ENCODE assay signal across 1 cellular context in the genomic region with DNA sequence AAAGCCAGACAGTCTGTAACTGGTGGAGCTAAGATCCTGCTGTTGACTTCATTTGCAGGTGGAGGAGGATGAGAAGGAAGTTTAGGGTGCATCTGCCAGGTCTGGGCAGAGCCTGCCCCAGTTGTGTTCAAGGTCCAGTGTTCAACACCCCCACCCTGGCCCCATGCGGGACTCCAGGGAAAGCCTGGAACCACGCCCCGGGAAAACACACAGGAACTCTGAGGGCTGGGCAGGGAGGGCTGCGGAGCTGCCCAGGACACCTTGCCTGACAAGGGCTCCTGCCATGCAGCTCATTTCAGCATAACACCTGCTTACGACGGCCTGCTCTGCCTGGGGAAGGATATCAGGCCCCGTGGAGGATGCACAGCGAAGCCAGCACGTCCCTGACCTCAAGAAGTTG.
TF ChIP-seq lines count a peak whose summit lies in the region.

No MANE protein-coding gene starts in this region.

TF ChIP-seq in neural cell, 6 proteins besides CTCF, POLR2A, EP300 and RAD21 (continued from another document):
- TF ChIP-seq, protein P1, sequence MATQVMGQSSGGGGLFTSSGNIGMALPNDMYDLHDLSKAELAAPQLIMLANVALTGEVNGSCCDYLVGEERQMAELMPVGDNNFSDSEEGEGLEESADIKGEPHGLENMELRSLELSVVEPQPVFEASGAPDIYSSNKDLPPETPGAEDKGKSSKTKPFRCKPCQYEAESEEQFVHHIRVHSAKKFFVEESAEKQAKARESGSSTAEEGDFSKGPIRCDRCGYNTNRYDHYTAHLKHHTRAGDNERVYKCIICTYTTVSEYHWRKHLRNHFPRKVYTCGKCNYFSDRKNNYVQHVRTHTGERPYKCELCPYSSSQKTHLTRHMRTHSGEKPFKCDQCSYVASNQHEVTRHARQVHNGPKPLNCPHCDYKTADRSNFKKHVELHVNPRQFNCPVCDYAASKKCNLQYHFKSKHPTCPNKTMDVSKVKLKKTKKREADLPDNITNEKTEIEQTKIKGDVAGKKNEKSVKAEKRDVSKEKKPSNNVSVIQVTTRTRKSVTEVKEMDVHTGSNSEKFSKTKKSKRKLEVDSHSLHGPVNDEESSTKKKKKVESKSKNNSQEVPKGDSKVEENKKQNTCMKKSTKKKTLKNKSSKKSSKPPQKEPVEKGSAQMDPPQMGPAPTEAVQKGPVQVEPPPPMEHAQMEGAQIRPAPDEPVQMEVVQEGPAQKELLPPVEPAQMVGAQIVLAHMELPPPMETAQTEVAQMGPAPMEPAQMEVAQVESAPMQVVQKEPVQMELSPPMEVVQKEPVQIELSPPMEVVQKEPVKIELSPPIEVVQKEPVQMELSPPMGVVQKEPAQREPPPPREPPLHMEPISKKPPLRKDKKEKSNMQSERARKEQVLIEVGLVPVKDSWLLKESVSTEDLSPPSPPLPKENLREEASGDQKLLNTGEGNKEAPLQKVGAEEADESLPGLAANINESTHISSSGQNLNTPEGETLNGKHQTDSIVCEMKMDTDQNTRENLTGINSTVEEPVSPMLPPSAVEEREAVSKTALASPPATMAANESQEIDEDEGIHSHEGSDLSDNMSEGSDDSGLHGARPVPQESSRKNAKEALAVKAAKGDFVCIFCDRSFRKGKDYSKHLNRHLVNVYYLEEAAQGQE (IDR thresholded peaks at IDR 0.05; ENCODE audit: borderline replicate concordance): no peak
- TF ChIP-seq SMC3 (conservative IDR thresholded peaks at IDR 0.05; ENCODE audit: poor library complexity): no peak
